ENCODE assay signal across 9 cellular contexts in the genomic region with DNA sequence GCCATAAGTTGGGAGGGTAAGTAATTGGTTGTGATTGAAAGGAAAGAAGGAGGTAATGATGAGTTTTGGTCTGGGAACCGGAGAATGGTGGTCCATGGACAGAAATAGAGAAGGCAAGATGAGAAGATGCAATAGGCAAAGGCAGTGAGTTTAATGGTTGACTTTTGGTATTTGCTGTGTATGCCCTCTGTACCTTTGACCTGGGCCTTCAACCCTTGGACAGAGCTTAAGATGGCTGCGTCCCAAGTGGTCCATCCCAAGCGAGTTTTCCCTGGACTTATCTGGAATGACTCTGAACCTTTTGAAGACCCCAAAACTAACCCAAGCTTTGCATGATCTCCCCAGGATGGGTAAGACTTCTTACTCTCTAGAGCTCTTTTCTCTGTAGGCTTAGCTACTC.
"Had no signal": no experiment of that assay in that cellular context is flagged by ENCODE, and none has a peak within 500 bp of the region (broad histone marks: within the 10 kb centered on the region; RNA-seq: fewer than 3 reads in every experiment).

No MANE protein-coding gene starts in this region.

- ATAC-seq: HCT116, K562 had no signal

- H3K4me3 ChIP-seq: GM23248, HAP-1, K562 had no signal

- DNase-seq: GM23248, GOT3, H7, HFFc6, IMR-90 had no signal

- H3K27ac Mint-ChIP-seq: HFFc6 had no signal

- H3K36me3 ChIP-seq: HAP-1 had no signal

- H3K9ac ChIP-seq: GM23248 had no signal

- H3K4me1 ChIP-seq: HAP-1 had no signal

- H3K27ac ChIP-seq: GM23248, HL-60 had no signal

- H3K4me3 Mint-ChIP-seq: HFFc6 had no signal

- H3K9me3 ChIP-seq: HAP-1 had no signal
